Comparison of ENCODE assay signal across 13 cellular contexts in genomic region chr12:46362895-46363581, GRCh38.
DNase-seq lines count a peak whose midpoint lies in the region; ATAC-seq lines count a peak whose summit lies in the region.
"Had no signal": no experiment of that assay in that cellular context is flagged by ENCODE, and none has a peak within 500 bp of the region (broad histone marks: within the 10 kb centered on the region; RNA-seq: fewer than 3 reads in every experiment).

No MANE protein-coding gene starts in this region.

- H3K27ac ChIP-seq in SK-N-MC (peak overlapping the region; percentile 64), epithelial cell of prostate (peak overlapping the region; percentile 98)

- H3K9me3 Mint-ChIP-seq in T-helper 2 cell treated with Interferon-gamma antibody and Interleukin-4, amounts not matched to agents 5 μg/mL and 100 μg/mL, for 36 hours: no peaks in the 10 kb centered on the region
- H3K9me3 Mint-ChIP-seq in stimulated activated effector memory CD8-positive, alpha-beta T cell treated with anti-CD3 and anti-CD28 coated beads, Interleukin-12 subunit alpha, Interleukin-12 subunit beta, amount 100 ng/mL, for 72 hours: no peaks in the 10 kb centered on the region

- no peak overlapping the region for H3K9ac ChIP-seq in SK-N-MC (ENCODE audit: insufficient read length)

- no peak for ATAC-seq in stimulated activated effector memory CD8-positive, alpha-beta T cell treated with anti-CD3 and anti-CD28 coated beads, Interleukin-12 subunit alpha, Interleukin-12 subunit beta, amount 100 ng/mL, for 72 hours
- ATAC-seq in HG02571 (IDR thresholded peaks at IDR 0.05; ENCODE audit: unreplicated experiment): no peak
- ATAC-seq in activated CD4-positive, CD25-positive, alpha-beta regulatory T cell treated with anti-CD3 and anti-CD28 coated beads, Interleukin-2, amount 50 U/mL, for 24 hours: no peak
- ATAC-seq: left colon, pancreas had no signal

- peaks cover 90% of the 10 kb centered on the region for H3K36me3 Mint-ChIP-seq in T-helper 2 cell treated with Interferon-gamma antibody and Interleukin-4, amounts not matched to agents 5 μg/mL and 100 μg/mL, for 36 hours (ENCODE audit: low read depth)
- peaks cover 100% of the 10 kb centered on the region for H3K36me3 Mint-ChIP-seq in stimulated activated effector memory CD8-positive, alpha-beta T cell treated with anti-CD3 and anti-CD28 coated beads, Interleukin-12 subunit alpha, Interleukin-12 subunit beta, amount 100 ng/mL, for 72 hours

- peak overlapping the region; percentile 64 for H3K27ac Mint-ChIP-seq in T-helper 2 cell treated with Interferon-gamma antibody and Interleukin-4, amounts not matched to agents 5 μg/mL and 100 μg/mL, for 36 hours
- peak overlapping the region; percentile 13 for H3K27ac Mint-ChIP-seq in stimulated activated effector memory CD8-positive, alpha-beta T cell treated with anti-CD3 and anti-CD28 coated beads, Interleukin-12 subunit alpha, Interleukin-12 subunit beta, amount 100 ng/mL, for 72 hours

- DNase-seq in T-helper 2 cell treated with Interferon-gamma antibody and Interleukin-4, amounts not matched to agents 5 μg/mL and 100 μg/mL, for 36 hours (ENCODE audit: low spot score): no peak
- DNase-seq in T-helper 2 cell (no peak), SK-N-MC (ENCODE audit: low read depth, low spot score) (no peak), epithelial cell of prostate (ENCODE audit: low read depth, low spot score) (no peak), middle frontal gyrus (ENCODE audit: extremely low spot score, low spot score) (no peak)
- no peak for DNase-seq in stimulated activated effector memory CD8-positive, alpha-beta T cell treated with anti-CD3 and anti-CD28 coated beads, Interleukin-12 subunit alpha, Interleukin-12 subunit beta, amount 100 ng/mL, for 72 hours (ENCODE audit: low spot score in 2 of 2)
- DNase-seq: activated CD4-positive, CD25-positive, alpha-beta regulatory T cell; left colon; NCI-H2171; pancreas; trophoblast cell had no signal

- no peaks in the 10 kb centered on the region for H3K9me3 ChIP-seq in SK-N-MC (ENCODE audit: low read depth, low read length)
- H3K9me3 ChIP-seq: pancreas had no signal

- no peaks in the 10 kb centered on the region for H3K27me3 Mint-ChIP-seq in T-helper 2 cell treated with Interferon-gamma antibody and Interleukin-4, amounts not matched to agents 5 μg/mL and 100 μg/mL, for 36 hours (ENCODE audit: low read depth)

- peak overlapping the region; percentile 36 for H3K4me3 Mint-ChIP-seq in T-helper 2 cell treated with Interferon-gamma antibody and Interleukin-4, amounts not matched to agents 5 μg/mL and 100 μg/mL, for 36 hours
- H3K4me3 Mint-ChIP-seq in stimulated activated effector memory CD8-positive, alpha-beta T cell treated with anti-CD3 and anti-CD28 coated beads, Interleukin-12 subunit alpha, Interleukin-12 subunit beta, amount 100 ng/mL, for 72 hours: no peak overlapping the region

- peaks cover 66% of the 10 kb centered on the region for H3K4me1 Mint-ChIP-seq in T-helper 2 cell treated with Interferon-gamma antibody and Interleukin-4, amounts not matched to agents 5 μg/mL and 100 μg/mL, for 36 hours (ENCODE audit: low read depth)
- H3K4me1 Mint-ChIP-seq in stimulated activated effector memory CD8-positive, alpha-beta T cell treated with anti-CD3 and anti-CD28 coated beads, Interleukin-12 subunit alpha, Interleukin-12 subunit beta, amount 100 ng/mL, for 72 hours: peaks cover 61% of the 10 kb centered on the region

- H3K36me3 ChIP-seq in SK-N-MC (ENCODE audit: insufficient read depth, low read length): peaks cover 96% of the 10 kb centered on the region

- no peak overlapping the region for H3K4me3 ChIP-seq in SK-N-MC
- H3K4me3 ChIP-seq: pancreas had no signal
